Comparison of ENCODE assay signal across 1 cellular context in the genomic region with DNA sequence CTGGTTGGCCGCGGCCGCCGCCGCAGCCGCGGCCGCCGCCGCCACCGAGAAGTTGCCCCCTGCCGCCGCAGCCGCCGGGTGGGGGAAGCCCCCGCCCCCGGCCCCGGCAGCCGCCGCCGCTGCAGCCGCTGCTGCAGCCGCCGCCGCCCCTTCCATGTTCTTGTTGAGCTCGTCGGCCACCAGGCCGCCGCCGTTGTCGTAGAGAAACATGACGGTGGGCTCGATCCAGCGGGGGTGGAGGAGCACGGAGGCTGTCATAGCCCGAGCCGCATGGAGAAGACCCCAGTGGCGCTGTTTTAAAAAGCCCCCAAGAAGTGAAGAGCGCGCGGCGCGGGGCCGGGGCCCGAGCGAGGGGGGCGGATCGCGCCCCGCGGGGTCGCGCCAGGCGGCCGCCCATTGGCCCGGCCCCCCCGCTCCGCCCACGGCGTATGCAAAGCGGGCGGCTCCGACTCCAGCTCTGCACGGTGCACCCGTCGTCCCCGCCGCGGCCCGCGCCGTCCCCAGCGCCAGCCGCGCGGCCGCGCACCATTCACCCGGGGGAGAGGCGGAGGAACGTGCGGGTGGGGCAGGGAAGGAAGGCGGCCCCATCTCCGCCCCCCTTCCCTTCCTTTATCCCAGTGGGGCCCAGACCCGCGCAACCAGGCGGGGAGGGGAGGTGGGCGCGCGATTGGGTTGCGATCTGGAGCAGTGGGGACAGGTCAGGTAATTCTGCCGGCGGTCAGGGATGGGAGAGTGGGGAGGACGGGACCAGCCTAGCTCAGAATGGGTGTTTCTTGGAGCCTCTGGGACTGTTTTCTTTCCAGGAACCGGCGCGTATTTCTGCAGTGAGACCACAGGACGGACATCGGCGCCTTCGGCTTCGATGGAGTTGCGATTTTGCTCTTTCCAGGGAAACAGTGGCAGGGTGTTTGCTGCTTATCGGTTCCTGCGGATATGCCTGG.
A peak's percentile ranks its signal among the peaks of the same experiment; 100 is the strongest.
TF ChIP-seq lines count a peak whose summit lies in the region.

Gene HOXA13 (minus strand): TSS at position 272 of the 941 bp plus-strand sequence. CDS start 14 bp downstream, at position 258.

TF ChIP-seq in HepG2, 621 proteins besides CTCF, POLR2A, EP300 and RAD21 (continued from another document and continues in another):
- TF ChIP-seq, protein P1, sequence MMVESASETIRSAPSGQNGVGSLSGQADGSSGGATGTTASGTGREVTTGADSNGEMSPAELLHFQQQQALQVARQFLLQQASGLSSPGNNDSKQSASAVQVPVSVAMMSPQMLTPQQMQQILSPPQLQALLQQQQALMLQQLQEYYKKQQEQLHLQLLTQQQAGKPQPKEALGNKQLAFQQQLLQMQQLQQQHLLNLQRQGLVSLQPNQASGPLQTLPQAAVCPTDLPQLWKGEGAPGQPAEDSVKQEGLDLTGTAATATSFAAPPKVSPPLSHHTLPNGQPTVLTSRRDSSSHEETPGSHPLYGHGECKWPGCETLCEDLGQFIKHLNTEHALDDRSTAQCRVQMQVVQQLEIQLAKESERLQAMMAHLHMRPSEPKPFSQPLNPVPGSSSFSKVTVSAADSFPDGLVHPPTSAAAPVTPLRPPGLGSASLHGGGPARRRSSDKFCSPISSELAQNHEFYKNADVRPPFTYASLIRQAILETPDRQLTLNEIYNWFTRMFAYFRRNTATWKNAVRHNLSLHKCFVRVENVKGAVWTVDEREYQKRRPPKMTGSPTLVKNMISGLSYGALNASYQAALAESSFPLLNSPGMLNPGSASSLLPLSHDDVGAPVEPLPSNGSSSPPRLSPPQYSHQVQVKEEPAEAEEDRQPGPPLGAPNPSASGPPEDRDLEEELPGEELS (CRISPR knock-in tag; IDR thresholded peaks at IDR 0.05): no peak
- TF ChIP-seq ARHGAP35 (CRISPR knock-in tag; IDR thresholded peaks at IDR 0.05; ENCODE audit: borderline replicate concordance) (0 out of 2 replicates have a peak, but pooled peaks have one; percentile 63), IKZF4 (CRISPR knock-in tag; IDR thresholded peaks at IDR 0.05; ENCODE audit: borderline replicate concordance, low read depth, not compliant biosample characterization) (no peak), ZNF878 (CRISPR knock-in tag; IDR thresholded peaks at IDR 0.05) (no peak), GLMP (CRISPR knock-in tag; IDR thresholded peaks at IDR 0.05; ENCODE audit: borderline replicate concordance) (no peak), ZNF335 (CRISPR knock-in tag; IDR thresholded peaks at IDR 0.05) (no peak), ZC3H4 (CRISPR knock-in tag; IDR thresholded peaks at IDR 0.05; ENCODE audit: borderline replicate concordance) (no peak), DZIP1 (CRISPR knock-in tag; IDR thresholded peaks at IDR 0.05) (no peak), CBX2 (IDR thresholded peaks at IDR 0.05; ENCODE audit: low read depth, low read length) (0 out of 2 replicates have a peak, but pooled peaks have one; percentile 61), CBX2 (CRISPR knock-in tag; IDR thresholded peaks at IDR 0.05; ENCODE audit: low read depth) (no peak), TAF1 (CRISPR knock-in tag; IDR thresholded peaks at IDR 0.05) (no peak), NFKBIZ (CRISPR knock-in tag; IDR thresholded peaks at IDR 0.05) (no peak), ASH2L (IDR thresholded peaks at IDR 0.05; ENCODE audit: insufficient read length, low read depth, low read length) (no peak), ISX (CRISPR knock-in tag; conservative IDR thresholded peaks at IDR 0.05) (no peak), ZNF720 (CRISPR knock-in tag; IDR thresholded peaks at IDR 0.05) (no peak), SIX1 (CRISPR knock-in tag; IDR thresholded peaks at IDR 0.05; ENCODE audit: borderline replicate concordance) (no peak), ZNF816 (CRISPR knock-in tag; IDR thresholded peaks at IDR 0.05; ENCODE audit: borderline replicate concordance) (no peak), ZNF280B (CRISPR knock-in tag; IDR thresholded peaks at IDR 0.05; ENCODE audit: borderline replicate concordance) (no peak), GZF1 (CRISPR knock-in tag; IDR thresholded peaks at IDR 0.05) (no peak), EHMT2 (IDR thresholded peaks at IDR 0.05; ENCODE audit: borderline replicate concordance, low read depth, low read length) (no peak), GABPA (IDR thresholded peaks at IDR 0.05; ENCODE audit: low read depth, low read length) (no peak), GABPA (CRISPR knock-in tag; IDR thresholded peaks at IDR 0.05; ENCODE audit: low read depth) (no peak), NFRKB (IDR thresholded peaks at IDR 0.05) (no peak), EZH2 (conservative IDR thresholded peaks at IDR 0.05; ENCODE audit: low read depth, low read length) (peak; percentile 87; the same call in 1 of the 2 replicates), SMAD9 (CRISPR knock-in tag; IDR thresholded peaks at IDR 0.05) (no peak), CCDC6 (CRISPR knock-in tag; IDR thresholded peaks at IDR 0.05) (no peak), MIER3 (CRISPR knock-in tag; IDR thresholded peaks at IDR 0.05; ENCODE audit: borderline replicate concordance) (no peak), ZBTB1 (CRISPR knock-in tag; IDR thresholded peaks at IDR 0.05; ENCODE audit: borderline replicate concordance) (no peak), ZNF577 (CRISPR knock-in tag; IDR thresholded peaks at IDR 0.05; ENCODE audit: borderline replicate concordance, low read depth) (no peak), ZFP90 (CRISPR knock-in tag; IDR thresholded peaks at IDR 0.05; ENCODE audit: borderline replicate concordance) (no peak), EED (CRISPR knock-in tag; IDR thresholded peaks at IDR 0.05) (0 out of 2 replicates have a peak, but pooled peaks have one; percentile 55), ZKSCAN1 (IDR thresholded peaks at IDR 0.05; ENCODE audit: low read length) (no peak), ZNF354B (CRISPR knock-in tag; IDR thresholded peaks at IDR 0.05) (no peak), AFF4 (CRISPR knock-in tag; IDR thresholded peaks at IDR 0.05) (no peak), NFKB2 (CRISPR knock-in tag; IDR thresholded peaks at IDR 0.05; ENCODE audit: borderline replicate concordance) (no peak)
- TF ChIP-seq, protein P2, sequence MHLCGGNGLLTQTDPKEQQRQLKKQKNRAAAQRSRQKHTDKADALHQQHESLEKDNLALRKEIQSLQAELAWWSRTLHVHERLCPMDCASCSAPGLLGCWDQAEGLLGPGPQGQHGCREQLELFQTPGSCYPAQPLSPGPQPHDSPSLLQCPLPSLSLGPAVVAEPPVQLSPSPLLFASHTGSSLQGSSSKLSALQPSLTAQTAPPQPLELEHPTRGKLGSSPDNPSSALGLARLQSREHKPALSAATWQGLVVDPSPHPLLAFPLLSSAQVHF (CRISPR knock-in tag; IDR thresholded peaks at IDR 0.05): no peak
- TF ChIP-seq, protein P3, sequence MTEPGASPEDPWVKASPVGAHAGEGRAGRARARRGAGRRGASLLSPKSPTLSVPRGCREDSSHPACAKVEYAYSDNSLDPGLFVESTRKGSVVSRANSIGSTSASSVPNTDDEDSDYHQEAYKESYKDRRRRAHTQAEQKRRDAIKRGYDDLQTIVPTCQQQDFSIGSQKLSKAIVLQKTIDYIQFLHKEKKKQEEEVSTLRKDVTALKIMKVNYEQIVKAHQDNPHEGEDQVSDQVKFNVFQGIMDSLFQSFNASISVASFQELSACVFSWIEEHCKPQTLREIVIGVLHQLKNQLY (CRISPR knock-in tag; IDR thresholded peaks at IDR 0.05): no peak
- TF ChIP-seq, protein P4, sequence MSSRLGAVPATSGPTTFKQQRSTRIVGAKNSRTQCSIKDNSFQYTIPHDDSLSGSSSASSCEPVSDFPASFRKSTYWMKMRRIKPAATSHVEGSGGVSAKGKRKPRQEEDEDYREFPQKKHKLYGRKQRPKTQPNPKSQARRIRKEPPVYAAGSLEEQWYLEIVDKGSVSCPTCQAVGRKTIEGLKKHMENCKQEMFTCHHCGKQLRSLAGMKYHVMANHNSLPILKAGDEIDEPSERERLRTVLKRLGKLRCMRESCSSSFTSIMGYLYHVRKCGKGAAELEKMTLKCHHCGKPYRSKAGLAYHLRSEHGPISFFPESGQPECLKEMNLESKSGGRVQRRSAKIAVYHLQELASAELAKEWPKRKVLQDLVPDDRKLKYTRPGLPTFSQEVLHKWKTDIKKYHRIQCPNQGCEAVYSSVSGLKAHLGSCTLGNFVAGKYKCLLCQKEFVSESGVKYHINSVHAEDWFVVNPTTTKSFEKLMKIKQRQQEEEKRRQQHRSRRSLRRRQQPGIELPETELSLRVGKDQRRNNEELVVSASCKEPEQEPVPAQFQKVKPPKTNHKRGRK (CRISPR knock-in tag; IDR thresholded peaks at IDR 0.05): no peak
- TF ChIP-seq, protein P5, sequence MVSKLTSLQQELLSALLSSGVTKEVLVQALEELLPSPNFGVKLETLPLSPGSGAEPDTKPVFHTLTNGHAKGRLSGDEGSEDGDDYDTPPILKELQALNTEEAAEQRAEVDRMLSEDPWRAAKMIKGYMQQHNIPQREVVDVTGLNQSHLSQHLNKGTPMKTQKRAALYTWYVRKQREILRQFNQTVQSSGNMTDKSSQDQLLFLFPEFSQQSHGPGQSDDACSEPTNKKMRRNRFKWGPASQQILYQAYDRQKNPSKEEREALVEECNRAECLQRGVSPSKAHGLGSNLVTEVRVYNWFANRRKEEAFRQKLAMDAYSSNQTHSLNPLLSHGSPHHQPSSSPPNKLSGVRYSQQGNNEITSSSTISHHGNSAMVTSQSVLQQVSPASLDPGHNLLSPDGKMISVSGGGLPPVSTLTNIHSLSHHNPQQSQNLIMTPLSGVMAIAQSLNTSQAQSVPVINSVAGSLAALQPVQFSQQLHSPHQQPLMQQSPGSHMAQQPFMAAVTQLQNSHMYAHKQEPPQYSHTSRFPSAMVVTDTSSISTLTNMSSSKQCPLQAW (CRISPR knock-in tag; IDR thresholded peaks at IDR 0.05): no peak
- TF ChIP-seq, protein P6, sequence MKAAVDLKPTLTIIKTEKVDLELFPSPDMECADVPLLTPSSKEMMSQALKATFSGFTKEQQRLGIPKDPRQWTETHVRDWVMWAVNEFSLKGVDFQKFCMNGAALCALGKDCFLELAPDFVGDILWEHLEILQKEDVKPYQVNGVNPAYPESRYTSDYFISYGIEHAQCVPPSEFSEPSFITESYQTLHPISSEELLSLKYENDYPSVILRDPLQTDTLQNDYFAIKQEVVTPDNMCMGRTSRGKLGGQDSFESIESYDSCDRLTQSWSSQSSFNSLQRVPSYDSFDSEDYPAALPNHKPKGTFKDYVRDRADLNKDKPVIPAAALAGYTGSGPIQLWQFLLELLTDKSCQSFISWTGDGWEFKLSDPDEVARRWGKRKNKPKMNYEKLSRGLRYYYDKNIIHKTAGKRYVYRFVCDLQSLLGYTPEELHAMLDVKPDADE (CRISPR knock-in tag; IDR thresholded peaks at IDR 0.05): no peak
